26 cellular contexts compared by ENCODE assay signal in the genomic region with DNA sequence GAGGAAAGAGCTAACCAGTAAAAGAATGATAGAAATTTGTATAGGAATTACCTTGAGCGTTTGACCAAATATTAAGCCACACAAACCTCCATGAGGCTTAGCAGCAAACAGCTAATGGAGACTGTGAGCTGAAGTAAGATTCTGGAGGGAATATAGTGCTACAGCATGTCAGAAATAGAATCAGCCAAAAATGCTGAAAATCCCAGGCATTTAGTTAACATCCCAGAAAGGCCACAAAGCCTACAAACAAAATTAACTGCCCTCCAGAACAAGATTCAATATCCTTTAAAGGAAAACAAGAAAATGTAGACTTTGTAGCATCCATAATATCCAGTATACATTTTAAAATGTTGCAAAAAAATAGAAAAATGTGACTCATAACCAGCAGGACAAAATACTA.
"Had no signal": no experiment of that assay in that cellular context is flagged by ENCODE, and none has a peak within 500 bp of the region (broad histone marks: within the 10 kb centered on the region; RNA-seq: fewer than 3 reads in every experiment).

No MANE protein-coding gene starts in this region.

- H3K27ac ChIP-seq: epithelial cell of prostate, foreskin keratinocyte, gastroesophageal sphincter, heart left ventricle, left lung, neural progenitor cell, ovary, psoas muscle, skin epidermis, thoracic aorta, transverse colon, upper lobe of right lung, uterus had no signal

- H3K27me3 ChIP-seq: foreskin keratinocyte, gastroesophageal sphincter, heart left ventricle, left lung, neural progenitor cell, ovary, transverse colon, upper lobe of right lung, uterus had no signal

- H3K9me3 ChIP-seq: gastroesophageal sphincter, heart left ventricle, ovary, thoracic aorta, transverse colon, upper lobe of right lung, uterus had no signal

- H3K4me3 ChIP-seq: gastroesophageal sphincter, heart left ventricle, left lung, neural progenitor cell, ovary, psoas muscle, skin epidermis, thoracic aorta, transverse colon, upper lobe of right lung, uterus had no signal

- DNase-seq: effector CD8-positive, alpha-beta T cell; endodermal cell; foreskin keratinocyte; heart left ventricle; hippocampal formation; left cardiac atrium; left lung; mesendoderm; midbrain; naive thymus-derived CD4-positive, alpha-beta T cell; ovary; posterior cingulate gyrus; psoas muscle; right cardiac atrium; stimulated activated CD4-positive, alpha-beta T cell treated with anti-CD3 and anti-CD28 coated beads, Interleukin-15, amount 100 ng/mL, for 24 hours; stimulated activated CD4-positive, alpha-beta T cell treated with anti-CD3 and anti-CD28 coated beads, Interleukin-2, amount 100 ng/mL, for 48 hours; stimulated activated naive B cell treated with anti-CD40 and anti-IgM and Interleukin-4, amounts not matched to agents 10 μg/mL and 1 μg/mL and 100 μg/mL, for 72 hours; transverse colon; upper lobe of right lung; uterus had no signal

- ATAC-seq: esophagus mucosa; foreskin keratinocyte; gastroesophageal sphincter; heart left ventricle; left cardiac atrium; naive thymus-derived CD4-positive, alpha-beta T cell; psoas muscle; right cardiac atrium; stimulated activated naive B cell treated with anti-CD40 and anti-IgM and Interleukin-4, amounts not matched to agents 10 μg/mL and 1 μg/mL and 100 μg/mL, for 72 hours; upper lobe of right lung had no signal

- H3K9ac ChIP-seq: neural progenitor cell had no signal

- H3K4me2 ChIP-seq: neural progenitor cell had no signal

- H3K36me3 ChIP-seq: gastroesophageal sphincter, heart left ventricle, left lung, neural progenitor cell, ovary, thoracic aorta, transverse colon, upper lobe of right lung, uterus had no signal

- H3K4me1 ChIP-seq: foreskin keratinocyte, gastroesophageal sphincter, heart left ventricle, left lung, neural progenitor cell, psoas muscle, transverse colon, upper lobe of right lung, uterus had no signal

- H2AFZ ChIP-seq: neural progenitor cell had no signal
